15 cellular contexts compared by ENCODE assay signal in the genomic region with DNA sequence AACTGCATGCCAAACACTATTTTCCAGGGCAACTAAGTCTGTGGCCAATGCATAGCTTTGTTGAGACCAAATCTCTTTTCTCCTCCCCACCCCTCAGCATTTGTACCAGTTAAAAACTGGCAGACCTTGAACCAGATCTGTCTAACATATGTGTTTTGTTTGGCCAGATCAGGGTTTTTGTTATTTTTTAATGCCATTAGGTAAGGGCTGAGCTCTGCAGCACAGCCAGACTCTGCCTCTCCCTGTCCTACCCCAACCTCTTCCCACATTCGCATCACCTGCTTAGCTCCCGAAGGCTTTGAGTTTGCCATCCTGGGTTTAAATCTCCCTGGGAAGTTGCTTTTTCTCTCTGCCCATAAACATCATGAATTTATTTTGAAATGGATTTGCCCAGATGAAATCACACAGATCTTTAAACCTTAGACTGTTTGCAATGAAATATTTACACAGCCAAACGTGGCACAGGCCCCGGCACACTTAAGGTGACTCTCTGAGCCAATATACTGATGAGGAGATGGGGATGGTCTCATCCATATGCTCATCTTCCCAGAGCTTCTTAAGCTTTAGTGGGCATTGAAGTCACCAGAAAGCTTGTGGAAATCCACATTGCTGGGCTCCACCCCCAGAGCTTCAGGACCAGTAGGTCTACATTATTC. TPM values are rescaled to one million over a fixed set of nuclear protein-coding genes. Genes with fewer than 3 reads are reported as not detected.
DNase-seq lines count a peak whose midpoint lies in the region; ATAC-seq and TF ChIP-seq lines count a peak whose summit lies in the region.
"Had no signal": no experiment of that assay in that cellular context is flagged by ENCODE, and none has a peak within 500 bp of the region (broad histone marks: within the 10 kb centered on the region; RNA-seq: fewer than 3 reads in every experiment).

No MANE protein-coding gene starts in this region.

- H3K4me1 Mint-ChIP-seq in endodermal cell (peaks cover 30% of the 10 kb centered on the region), nephron (peaks cover 42% of the 10 kb centered on the region)

- no peaks in the 10 kb centered on the region for H3K27me3 ChIP-seq in endodermal cell (ENCODE audit: control insufficient read depth, insufficient read depth, low read length, poor library complexity, severe bottlenecking)

- H3K9me3 Mint-ChIP-seq in endodermal cell (peaks cover 6% of the 10 kb centered on the region), nephron (peaks cover 15% of the 10 kb centered on the region)
- H3K9me3 Mint-ChIP-seq: GM23338 had no signal

- no peak for ATAC-seq in GM19452 (IDR thresholded peaks at IDR 0.05; ENCODE audit: unreplicated experiment)
- ATAC-seq in HG03095 (IDR thresholded peaks at IDR 0.05; ENCODE audit: unreplicated experiment): no peak
- ATAC-seq: GM23338, Panc1 had no signal

- in situ Hi-C loops in Caki2 (cut with HindIII; ENCODE audit: low pct_unique_long_range_greater_than_20kb, low sequenced_read_pairs): loop anchor here (25.0 kb wide), 1 partner anchor 426 kb away; a partner anchor contains a TSS

- peaks cover 3% of the 10 kb centered on the region for H3K4me1 ChIP-seq in endodermal cell (ENCODE audit: control insufficient read depth, insufficient read depth, low read length)

- H3K9ac ChIP-seq in endodermal cell (ENCODE audit: extremely low read depth, low read length, poor library complexity, severe bottlenecking): no peak overlapping the region

- WGBS in endodermal cell (ENCODE audit: insufficient coverage in 1 of 2, insufficient read length in 1 of 2), 2 experiments: 93 to 95% methylated on average over 2 to 4 of the region's 4 CpGs

- H3K27ac ChIP-seq in endodermal cell (ENCODE audit: low read depth, low read length): no peak overlapping the region

- no peaks in the 10 kb centered on the region for H3K36me3 Mint-ChIP-seq in endodermal cell (ENCODE audit: low read depth)
- H3K36me3 Mint-ChIP-seq in nephron (ENCODE audit: low read depth): no peaks in the 10 kb centered on the region

- no peak overlapping the region for H3K4me3 ChIP-seq in endodermal cell (ENCODE audit: low read length)
- H3K4me3 ChIP-seq: GM23338 had no signal

- TF ChIP-seq CTCF in endodermal cell (conservative IDR thresholded peaks at IDR 0.05): no peak
- TF ChIP-seq CTCF in nephron (IDR thresholded peaks at IDR 0.05; ENCODE audit: unreplicated experiment in 3 of 3): no peak

- no peaks in the 10 kb centered on the region for H3K9me3 ChIP-seq in endodermal cell (ENCODE audit: control insufficient read depth, low read length)

- H3K4me3 Mint-ChIP-seq in endodermal cell (no peak overlapping the region), nephron (no peak overlapping the region)
- H3K4me3 Mint-ChIP-seq: GM23338 had no signal

- peak; percentile 22 for DNase-seq in Caki2 (ENCODE audit: low read depth)
- DNase-seq in NCI-H446 (lab: John Stamatoyannopoulos, UW): peak; percentile 21 to 25
- DNase-seq in endodermal cell: peak; percentile 29
- DNase-seq in germinal center (ENCODE audit: low spot score): no peak
- DNase-seq: GF-D8, NCI-H1417, NCI-H2029, NCI-H2171 treated with DMSO at 0.1 percent for 48 hours, NCI-H510A, NCI-H774 had no signal

- H3K27me3 Mint-ChIP-seq in endodermal cell (ENCODE audit: insufficient read depth): peaks cover 36% of the 10 kb centered on the region
- peaks cover 4% of the 10 kb centered on the region for H3K27me3 Mint-ChIP-seq in nephron (ENCODE audit: low read depth)

- H3K27ac Mint-ChIP-seq in endodermal cell: no peak overlapping the region
- peak overlapping the region in 2 of 3 experiments; percentile 1 to 72 for H3K27ac Mint-ChIP-seq in nephron
- H3K27ac Mint-ChIP-seq: GM23338 had no signal

- H3K36me3 ChIP-seq in endodermal cell (ENCODE audit: control insufficient read depth, insufficient read depth, low read length): no peaks in the 10 kb centered on the region

RNA-seq across cellular contexts. Expression of a gene that starts 54.0 kb away (rescaled TPM):
- 21.8 and 26.7 TPM in 2 replicates for total RNA-seq in Caki2 (2014; rRNA removed; shearing (Covaris generic); ENCODE audit: low replicate concordance)
- 10 to 100 TPM; 47.7 to 59.9 TPM for total RNA-seq in endodermal cell
- 22.3 TPM for polyA plus RNA-seq in endodermal cell (2013, experiment 1 of 2)
- polyA plus RNA-seq in endodermal cell (2013, experiment 2 of 2): 20.0 TPM
